ENCODE assay signal across 11 cellular contexts in the genomic region with DNA sequence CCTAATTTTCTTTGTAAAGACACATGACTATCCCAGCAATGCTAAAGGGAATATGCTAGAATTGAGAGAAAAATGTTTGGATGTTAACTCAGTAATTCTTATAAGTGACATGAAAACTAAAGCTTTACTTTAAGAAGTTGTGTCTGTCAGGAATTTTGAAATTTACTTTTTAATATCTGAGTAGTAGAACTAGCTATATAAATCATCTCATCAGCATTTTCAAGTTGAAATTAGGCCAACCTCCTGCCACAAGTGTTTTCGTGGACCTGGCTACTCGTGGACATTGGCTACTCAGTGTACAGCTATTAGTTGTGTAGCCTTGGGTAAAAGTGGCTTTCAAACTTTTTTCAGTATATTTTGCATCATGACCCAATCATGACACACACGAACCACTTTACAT.
DNase-seq lines count a peak whose midpoint lies in the region; ATAC-seq and TF ChIP-seq lines count a peak whose summit lies in the region.
"Had no signal": no experiment of that assay in that cellular context is flagged by ENCODE, and none has a peak within 500 bp of the region (broad histone marks: within the 10 kb centered on the region; RNA-seq: fewer than 3 reads in every experiment).

No MANE protein-coding gene starts in this region.

- H3K4me1 Mint-ChIP-seq in activated CD8-positive, alpha-beta memory T cell treated with anti-CD3 and anti-CD28 coated beads, Interleukin-2, amount 10 ng/mL, durations not matched to agents 7 days and 5 days: peaks cover 83% of the 10 kb centered on the region
- H3K4me1 Mint-ChIP-seq in activated CD8-positive, alpha-beta T cell treated with anti-CD3 and anti-CD28 coated beads, Interleukin-2, amount 10 ng/mL, durations not matched to agents 7 days and 5 days (ENCODE audit: low read depth): peaks cover 86% of the 10 kb centered on the region

- no peak for TF ChIP-seq CTCF in left lung (IDR thresholded peaks at IDR 0.05)

- no peak overlapping the region for H3K4me3 ChIP-seq in left lung
- H3K4me3 ChIP-seq: SJSA1 had no signal

- H3K27me3 Mint-ChIP-seq in activated CD8-positive, alpha-beta memory T cell treated with anti-CD3 and anti-CD28 coated beads, Interleukin-2, amount 10 ng/mL, durations not matched to agents 7 days and 5 days: no peaks in the 10 kb centered on the region
- H3K27me3 Mint-ChIP-seq in activated CD8-positive, alpha-beta T cell treated with anti-CD3 and anti-CD28 coated beads, Interleukin-2, amount 10 ng/mL, durations not matched to agents 7 days and 5 days (ENCODE audit: low read depth): no peaks in the 10 kb centered on the region

- no peak for DNase-seq in activated CD8-positive, alpha-beta memory T cell treated with anti-CD3 and anti-CD28 coated beads, Interleukin-2, amount 10 ng/mL, durations not matched to agents 7 days and 5 days
- DNase-seq in activated CD8-positive, alpha-beta memory T cell treated with anti-CD3 and anti-CD28 coated beads, Interleukin-2, amount 50 U/mL, for 4 hours: no peak
- no peak for DNase-seq in activated CD8-positive, alpha-beta T cell treated with anti-CD3 and anti-CD28 coated beads, Interleukin-2, amount 10 ng/mL, durations not matched to agents 7 days and 5 days
- DNase-seq in left lung (no peak), superior temporal gyrus (ENCODE audit: extremely low spot score) (peak; percentile 52), posterior cingulate gyrus (no peak), foreskin melanocyte (no peak), NCI-H2107 (lab: John Stamatoyannopoulos, UW) (no peak)
- DNase-seq: NCI-H345 had no signal

- H3K27me3 ChIP-seq in left lung: no peaks in the 10 kb centered on the region
- H3K27me3 ChIP-seq: SJSA1 had no signal

- ATAC-seq in activated CD8-positive, alpha-beta memory T cell treated with anti-CD3 and anti-CD28 coated beads, Interleukin-2, amount 10 ng/mL, durations not matched to agents 7 days and 5 days: no peak
- no peak for ATAC-seq in activated CD8-positive, alpha-beta T cell treated with anti-CD3 and anti-CD28 coated beads, Interleukin-2, amount 10 ng/mL, durations not matched to agents 7 days and 5 days
- ATAC-seq in left lung: no peak

- peak overlapping the region; percentile 94 for H3K27ac Mint-ChIP-seq in activated CD8-positive, alpha-beta memory T cell treated with anti-CD3 and anti-CD28 coated beads, Interleukin-2, amount 10 ng/mL, durations not matched to agents 7 days and 5 days
- H3K27ac Mint-ChIP-seq in activated CD8-positive, alpha-beta T cell treated with anti-CD3 and anti-CD28 coated beads, Interleukin-2, amount 10 ng/mL, durations not matched to agents 7 days and 5 days: peak overlapping the region; percentile 96

- H3K9me3 Mint-ChIP-seq in activated CD8-positive, alpha-beta memory T cell treated with anti-CD3 and anti-CD28 coated beads, Interleukin-2, amount 10 ng/mL, durations not matched to agents 7 days and 5 days (ENCODE audit: low read depth): no peaks in the 10 kb centered on the region
- no peaks in the 10 kb centered on the region for H3K9me3 Mint-ChIP-seq in activated CD8-positive, alpha-beta T cell treated with anti-CD3 and anti-CD28 coated beads, Interleukin-2, amount 10 ng/mL, durations not matched to agents 7 days and 5 days (ENCODE audit: insufficient read depth)
- H3K9me3 Mint-ChIP-seq: neural crest cell had no signal

- no peaks in the 10 kb centered on the region for H3K9me3 ChIP-seq in left lung
- H3K9me3 ChIP-seq: SJSA1 had no signal

- CTCF ChIA-PET in activated CD8-positive, alpha-beta memory T cell treated with anti-CD3 and anti-CD28 coated beads, Interleukin-2, amount 10 ng/mL, durations not matched to agents 7 days and 5 days (lab: Charles Lee): interaction anchor here (1.1 to 7.0 kb wide), 5 partner anchors 10 to 194 kb away, joined by 4 to 32 read pairs (median 7); a partner anchor contains a TSS
- CTCF ChIA-PET in activated CD8-positive, alpha-beta T cell treated with anti-CD3 and anti-CD28 coated beads, Interleukin-2, amount 10 ng/mL, durations not matched to agents 7 days and 5 days (lab: Charles Lee): interaction anchor here (0.9 to 2.1 kb wide), 5 partner anchors 9 to 194 kb away, joined by 4 to 11 read pairs (median 7); no protein-coding TSS in a partner anchor

- intact Hi-C loops in left lung (cut with DNase I) (no loop called here), posterior cingulate gyrus (cut with DNase I) (no loop called here)

- peak overlapping the region; percentile 79 for H3K4me3 Mint-ChIP-seq in activated CD8-positive, alpha-beta memory T cell treated with anti-CD3 and anti-CD28 coated beads, Interleukin-2, amount 10 ng/mL, durations not matched to agents 7 days and 5 days
- H3K4me3 Mint-ChIP-seq in activated CD8-positive, alpha-beta T cell treated with anti-CD3 and anti-CD28 coated beads, Interleukin-2, amount 10 ng/mL, durations not matched to agents 7 days and 5 days: peak overlapping the region; percentile 84

- H3K27ac ChIP-seq in left lung: peak overlapping the region; percentile 66 to 92
- H3K27ac ChIP-seq: SJSA1 had no signal

- peaks cover 20% of the 10 kb centered on the region for H3K36me3 Mint-ChIP-seq in activated CD8-positive, alpha-beta memory T cell treated with anti-CD3 and anti-CD28 coated beads, Interleukin-2, amount 10 ng/mL, durations not matched to agents 7 days and 5 days
- H3K36me3 Mint-ChIP-seq in activated CD8-positive, alpha-beta T cell treated with anti-CD3 and anti-CD28 coated beads, Interleukin-2, amount 10 ng/mL, durations not matched to agents 7 days and 5 days (ENCODE audit: low read depth): peaks cover 43% of the 10 kb centered on the region

- H3K4me1 ChIP-seq in left lung: peaks cover 39 to 96% of the 10 kb centered on the region in 2 donors

- H3K36me3 ChIP-seq in left lung: no peaks in the 10 kb centered on the region

- POLR2A ChIA-PET in activated CD8-positive, alpha-beta T cell treated with anti-CD3 and anti-CD28 coated beads, Interleukin-2, amount 10 ng/mL, durations not matched to agents 7 days and 5 days (lab: Charles Lee): interaction anchor here (0.8 to 3.2 kb wide), 3 partner anchors 10 to 70 kb away, joined by 3 to 19 read pairs (median 4); no protein-coding TSS in a partner anchor
